Comparison of ENCODE assay signal across 16 cellular contexts in genomic region chr17:18197535-18198194, GRCh38. TPM values are rescaled to one million over a fixed set of nuclear protein-coding genes. Genes with fewer than 3 reads are reported as not detected.
DNase-seq lines count a peak whose midpoint lies in the region; ATAC-seq, FAIRE-seq and TF ChIP-seq lines count a peak whose summit lies in the region.
"Had no signal": no experiment of that assay in that cellular context is flagged by ENCODE, and none has a peak within 500 bp of the region (broad histone marks: within the 10 kb centered on the region; RNA-seq: fewer than 3 reads in every experiment).

No MANE protein-coding gene starts in this region.

- no peak overlapping the region for H3K27ac ChIP-seq in keratinocyte (ENCODE audit: control insufficient read depth, insufficient read depth, low read length)

- no peak for DNase-seq in activated naive CD4-positive, alpha-beta T cell treated with anti-CD3 and anti-CD28 coated beads, Interleukin-2, amount 50 U/mL, for 72 hours (ENCODE audit: low spot score in 2 of 2)
- DNase-seq in activated naive CD4-positive, alpha-beta T cell treated with anti-CD3 and anti-CD28 coated beads, Interleukin-2, amount 50 U/mL, for 16 hours: no peak
- DNase-seq in activated CD8-positive, alpha-beta T cell treated with anti-CD3 and anti-CD28 coated beads, Interleukin-2, amount 10 ng/mL, durations not matched to agents 7 days and 5 days: no peak
- DNase-seq in keratinocyte (ENCODE audit: low read depth, low spot score): no peak
- DNase-seq in stimulated activated effector memory CD8-positive, alpha-beta T cell treated with anti-CD3 and anti-CD28 coated beads, Interleukin-12 subunit alpha, Interleukin-12 subunit beta, amount 100 ng/mL, for 72 hours (ENCODE audit: low spot score in 2 of 2): no peak
- no peak for DNase-seq in NCI-H748 (lab: John Stamatoyannopoulos, UW; ENCODE audit: unreplicated experiment)
- DNase-seq in stimulated activated naive CD4-positive, alpha-beta T cell (lab: John Stamatoyannopoulos, UW): no peak
- DNase-seq: CD4-positive, alpha-beta memory T cell; H7; NCI-H146; NCI-H2227 treated with DMSO at 0.1 percent for 48 hours; NCI-H524 treated with DMSO at 0.1 percent for 48 hours; OCI-M1; RPMI8226 had no signal

- ATAC-seq in activated naive CD4-positive, alpha-beta T cell treated with anti-CD3 and anti-CD28 coated beads, Interleukin-2, amount 50 U/mL, for 72 hours: no peak
- no peak for ATAC-seq in activated CD8-positive, alpha-beta T cell treated with anti-CD3 and anti-CD28 coated beads, Interleukin-2, amount 10 ng/mL, durations not matched to agents 7 days and 5 days
- ATAC-seq in stimulated activated effector memory CD8-positive, alpha-beta T cell treated with anti-CD3 and anti-CD28 coated beads, Interleukin-12 subunit alpha, Interleukin-12 subunit beta, amount 100 ng/mL, for 72 hours: no peak
- ATAC-seq in HG03520 (IDR thresholded peaks at IDR 0.05; ENCODE audit: unreplicated experiment): no peak
- ATAC-seq: K562 had no signal

- H3K9me1 ChIP-seq in keratinocyte (ENCODE audit: control insufficient read depth, extremely low read depth, insufficient read depth, low read length): peaks cover 3% of the 10 kb centered on the region

- H2AFZ ChIP-seq in keratinocyte (ENCODE audit: control insufficient read depth, low read length): no peak overlapping the region

- peaks cover 77% of the 10 kb centered on the region for H3K79me2 ChIP-seq in keratinocyte (ENCODE audit: control insufficient read depth, insufficient read depth, low read length)

- H3K9ac ChIP-seq in keratinocyte (ENCODE audit: control insufficient read depth, extremely low read depth, insufficient read depth, low read length): no peak overlapping the region

- H3K4me1 ChIP-seq in keratinocyte (ENCODE audit: control insufficient read depth, extremely low read depth, insufficient read depth, low read length): peaks cover 20% of the 10 kb centered on the region

- TF ChIP-seq CTCF in keratinocyte (optimal IDR thresholded peaks at IDR 0.05 in 1 of 3, IDR thresholded peaks at IDR 0.05 in 1 of 3, conservative IDR thresholded peaks at IDR 0.05 in 1 of 3; ENCODE audit: extremely low read depth in 1 of 3, insufficient read depth in 2 of 3, low read length in 3 of 3): no peak

- H3K9me3 Mint-ChIP-seq in activated naive CD4-positive, alpha-beta T cell treated with anti-CD3 and anti-CD28 coated beads, Interleukin-2, amount 50 U/mL, for 72 hours: no peaks in the 10 kb centered on the region
- no peaks in the 10 kb centered on the region for H3K9me3 Mint-ChIP-seq in activated CD8-positive, alpha-beta T cell treated with anti-CD3 and anti-CD28 coated beads, Interleukin-2, amount 10 ng/mL, durations not matched to agents 7 days and 5 days (ENCODE audit: insufficient read depth)
- no peaks in the 10 kb centered on the region for H3K9me3 Mint-ChIP-seq in stimulated activated effector memory CD8-positive, alpha-beta T cell treated with anti-CD3 and anti-CD28 coated beads, Interleukin-12 subunit alpha, Interleukin-12 subunit beta, amount 100 ng/mL, for 72 hours
- H3K9me3 Mint-ChIP-seq: CD4-positive, alpha-beta memory T cell had no signal

- no peaks in the 10 kb centered on the region for H3K27me3 Mint-ChIP-seq in activated CD8-positive, alpha-beta T cell treated with anti-CD3 and anti-CD28 coated beads, Interleukin-2, amount 10 ng/mL, durations not matched to agents 7 days and 5 days (ENCODE audit: low read depth)
- H3K27me3 Mint-ChIP-seq: CD4-positive, alpha-beta memory T cell had no signal

- no peak overlapping the region for H3K4me3 Mint-ChIP-seq in activated CD8-positive, alpha-beta T cell treated with anti-CD3 and anti-CD28 coated beads, Interleukin-2, amount 10 ng/mL, durations not matched to agents 7 days and 5 days
- no peak overlapping the region for H3K4me3 Mint-ChIP-seq in stimulated activated effector memory CD8-positive, alpha-beta T cell treated with anti-CD3 and anti-CD28 coated beads, Interleukin-12 subunit alpha, Interleukin-12 subunit beta, amount 100 ng/mL, for 72 hours

- H3K36me3 Mint-ChIP-seq in activated naive CD4-positive, alpha-beta T cell treated with anti-CD3 and anti-CD28 coated beads, Interleukin-2, amount 50 U/mL, for 72 hours: peaks cover 0 to 5% of the 10 kb centered on the region in 2 donors
- H3K36me3 Mint-ChIP-seq in activated CD8-positive, alpha-beta T cell treated with anti-CD3 and anti-CD28 coated beads, Interleukin-2, amount 10 ng/mL, durations not matched to agents 7 days and 5 days (ENCODE audit: low read depth): peaks cover 52% of the 10 kb centered on the region
- H3K36me3 Mint-ChIP-seq in stimulated activated effector memory CD8-positive, alpha-beta T cell treated with anti-CD3 and anti-CD28 coated beads, Interleukin-12 subunit alpha, Interleukin-12 subunit beta, amount 100 ng/mL, for 72 hours: peaks cover 100% of the 10 kb centered on the region

- peaks cover 16 to 38% of the 10 kb centered on the region in 2 experiments for H3K36me3 ChIP-seq in keratinocyte (ENCODE audit: control insufficient read depth in 2 of 2, extremely low read depth in 1 of 2, insufficient read depth in 2 of 2, low read length in 2 of 2)

- peak overlapping the region; percentile 63 to 81 for H3K27ac Mint-ChIP-seq in activated naive CD4-positive, alpha-beta T cell treated with anti-CD3 and anti-CD28 coated beads, Interleukin-2, amount 50 U/mL, for 72 hours
- H3K27ac Mint-ChIP-seq in activated CD8-positive, alpha-beta T cell treated with anti-CD3 and anti-CD28 coated beads, Interleukin-2, amount 10 ng/mL, durations not matched to agents 7 days and 5 days: peak overlapping the region; percentile 66
- peak overlapping the region; percentile 83 for H3K27ac Mint-ChIP-seq in stimulated activated effector memory CD8-positive, alpha-beta T cell treated with anti-CD3 and anti-CD28 coated beads, Interleukin-12 subunit alpha, Interleukin-12 subunit beta, amount 100 ng/mL, for 72 hours

- H4K20me1 ChIP-seq in keratinocyte (ENCODE audit: control insufficient read depth, extremely low read depth, insufficient read depth, low read length): peaks cover 37% of the 10 kb centered on the region

- peaks cover 21% of the 10 kb centered on the region for H3K4me1 Mint-ChIP-seq in activated CD8-positive, alpha-beta T cell treated with anti-CD3 and anti-CD28 coated beads, Interleukin-2, amount 10 ng/mL, durations not matched to agents 7 days and 5 days (ENCODE audit: low read depth)
- H3K4me1 Mint-ChIP-seq in stimulated activated effector memory CD8-positive, alpha-beta T cell treated with anti-CD3 and anti-CD28 coated beads, Interleukin-12 subunit alpha, Interleukin-12 subunit beta, amount 100 ng/mL, for 72 hours: peaks cover 70% of the 10 kb centered on the region

- dilution Hi-C loops in keratinocyte (cut with MboI; ENCODE audit: extremely low pct_ligation_motif_present, low sequenced_read_pairs): no loop called here

- POLR2A ChIA-PET in activated CD8-positive, alpha-beta T cell treated with anti-CD3 and anti-CD28 coated beads, Interleukin-2, amount 10 ng/mL, durations not matched to agents 7 days and 5 days (lab: Charles Lee): interaction anchor here (1.7 kb wide), 1 partner anchor 14 kb away, joined by 8 read pairs; the partner anchor contains the start of gene ALKBH5

- CTCF ChIA-PET in activated CD8-positive, alpha-beta T cell treated with anti-CD3 and anti-CD28 coated beads, Interleukin-2, amount 10 ng/mL, durations not matched to agents 7 days and 5 days (lab: Charles Lee): interaction anchor here (0.7 to 1.6 kb wide), 5 partner anchors 9 to 20 kb away, joined by 3 to 5 read pairs (median 4); partner anchors contain the start of gene ALKBH5

- no peaks in the 10 kb centered on the region for H3K9me3 ChIP-seq in keratinocyte (ENCODE audit: control insufficient read depth, low read depth, low read length)

- H3K4me2 ChIP-seq in keratinocyte (ENCODE audit: control insufficient read depth, extremely low read depth, insufficient read depth, low read depth, low read length): peak overlapping the region; percentile 22

- FAIRE-seq in keratinocyte (lab: Jason Lieb, UNC): no peak
- FAIRE-seq: K562 had no signal

- no peak overlapping the region for H3K4me3 ChIP-seq in keratinocyte (ENCODE audit: control insufficient read depth in 2 of 3, extremely low read depth in 1 of 3, insufficient read depth in 2 of 3, low read depth in 1 of 3, low read length in 3 of 3)
- H3K4me3 ChIP-seq: K562 had no signal

- no peaks in the 10 kb centered on the region for H3K27me3 ChIP-seq in keratinocyte (ENCODE audit: control insufficient read depth, extremely low read depth, insufficient read depth, low read length)

RNA-seq across cellular contexts. Expression of gene ALKBH5, which starts 14.0 kb away (rescaled TPM):
- total RNA-seq in activated naive CD4-positive, alpha-beta T cell treated with anti-CD3 and anti-CD28 coated beads, Interleukin-2, amount 50 U/mL, for 72 hours: 100 to 1,000 TPM in 1 of 2 donors, 10 to 100 TPM in 1; 79.5 to 176 TPM
- total RNA-seq in activated CD8-positive, alpha-beta T cell treated with anti-CD3 and anti-CD28 coated beads, Interleukin-2, amount 10 ng/mL, durations not matched to agents 7 days and 5 days: 100 to 1,000 TPM; 117 to 121 TPM
- 41.5 to 71.3 TPM (median 50.2 TPM) in 3 replicates for polyA plus RNA-seq in keratinocyte
- polyA plus RNA-seq in keratinocyte (2011; ENCODE audit: low read depth): 17.1 TPM
- polyA plus RNA-seq in keratinocyte (2011; cell fraction: cytosol; rRNA removed): 51.0 and 54.6 TPM in 2 replicates
- polyA plus RNA-seq in keratinocyte (2011; cell fraction: nucleus; rRNA removed): 30.2 and 31.4 TPM in 2 replicates
- polyA plus RNA-seq in keratinocyte (2012; ENCODE audit: low replicate concordance): 27.8 and 45.8 TPM in 2 replicates
- 85.6 to 109 TPM (median 91.2 TPM) in 3 replicates for polyA minus RNA-seq in keratinocyte
- 113 TPM for polyA minus RNA-seq in keratinocyte (2011; cell fraction: cytosol; rRNA and poly(A)+ RNA removed)
- polyA minus RNA-seq in keratinocyte (2011; cell fraction: nucleus; rRNA and poly(A)+ RNA removed): 29.6 and 33.9 TPM in 2 replicates

RNA-seq across cellular contexts. Expression of gene LLGL1, which starts 27.8 kb away (rescaled TPM):
- 10 to 100 TPM; 14.5 to 15.0 TPM for total RNA-seq in activated naive CD4-positive, alpha-beta T cell treated with anti-CD3 and anti-CD28 coated beads, Interleukin-2, amount 50 U/mL, for 72 hours
- 10 to 100 TPM; 27.1 to 27.3 TPM for total RNA-seq in activated CD8-positive, alpha-beta T cell treated with anti-CD3 and anti-CD28 coated beads, Interleukin-2, amount 10 ng/mL, durations not matched to agents 7 days and 5 days
- polyA plus RNA-seq in keratinocyte: 13.8 to 24.7 TPM (median 22.6 TPM) in 3 replicates
- polyA plus RNA-seq in keratinocyte (2011; ENCODE audit: low read depth): 4.3 TPM
- polyA plus RNA-seq in keratinocyte (2011; cell fraction: cytosol; rRNA removed): 13.0 and 26.4 TPM in 2 replicates
- 29.1 and 37.8 TPM in 2 replicates for polyA plus RNA-seq in keratinocyte (2011; cell fraction: nucleus; rRNA removed)
- 9.8 and 22.3 TPM in 2 replicates for polyA plus RNA-seq in keratinocyte (2012; ENCODE audit: low replicate concordance)
- 25.2 to 45.1 TPM (median 34.6 TPM) in 3 replicates for polyA minus RNA-seq in keratinocyte
- 54.5 TPM for polyA minus RNA-seq in keratinocyte (2011; cell fraction: cytosol; rRNA and poly(A)+ RNA removed)
- polyA minus RNA-seq in keratinocyte (2011; cell fraction: nucleus; rRNA and poly(A)+ RNA removed): 32.7 and 34.8 TPM in 2 replicates
